1 cellular context compared by ENCODE assay signal in the genomic region with DNA sequence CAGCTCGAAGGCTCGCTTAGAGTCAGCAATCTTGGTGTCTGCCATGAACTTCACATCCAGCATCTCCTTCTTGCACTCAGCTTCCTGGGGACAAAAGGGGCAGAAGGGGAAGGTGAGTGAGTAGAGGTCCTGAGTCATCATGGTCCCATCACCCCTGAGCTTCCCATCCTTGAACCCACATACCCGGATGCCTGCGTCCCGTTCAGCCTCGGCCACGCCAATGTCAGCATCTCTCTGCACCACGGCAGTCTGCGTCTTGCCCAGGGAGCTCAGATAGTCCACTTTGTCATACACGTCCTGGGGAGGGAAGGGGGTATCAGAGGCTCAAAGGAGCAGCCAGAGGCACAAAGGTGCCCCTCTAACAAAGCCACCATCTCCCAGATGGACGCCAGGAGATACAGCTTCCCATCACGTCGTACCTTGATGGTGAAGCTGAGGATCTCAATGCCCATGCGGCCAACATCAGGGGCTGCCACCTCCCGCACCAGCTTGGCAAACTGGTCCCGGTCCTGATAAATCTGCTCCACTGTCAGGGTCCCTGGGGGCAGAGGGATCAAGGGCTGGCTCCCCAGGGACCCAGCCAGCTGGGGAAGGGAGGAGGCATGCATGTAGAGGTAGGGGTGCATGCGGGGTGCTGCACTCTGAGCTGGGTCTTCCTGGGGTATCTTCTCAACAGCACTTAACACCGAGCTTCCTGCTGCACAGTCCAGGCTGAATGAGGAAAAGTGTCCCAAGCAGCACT.
A peak's percentile ranks its signal among the peaks of the same experiment; 100 is the strongest.
TF ChIP-seq lines count a peak whose summit lies in the region.

No MANE protein-coding gene starts in this region.

TF ChIP-seq in HepG2, 621 proteins besides CTCF, POLR2A, EP300 and RAD21:
- TF ChIP-seq ZNF44 (CRISPR knock-in tag; IDR thresholded peaks at IDR 0.05), result no peak
- TF ChIP-seq AGO2 (optimal IDR thresholded peaks at IDR 0.05; ENCODE audit: low read depth, low read length), result peak; percentile 43
